ENCODE assay signal across 15 cellular contexts in the genomic region with DNA sequence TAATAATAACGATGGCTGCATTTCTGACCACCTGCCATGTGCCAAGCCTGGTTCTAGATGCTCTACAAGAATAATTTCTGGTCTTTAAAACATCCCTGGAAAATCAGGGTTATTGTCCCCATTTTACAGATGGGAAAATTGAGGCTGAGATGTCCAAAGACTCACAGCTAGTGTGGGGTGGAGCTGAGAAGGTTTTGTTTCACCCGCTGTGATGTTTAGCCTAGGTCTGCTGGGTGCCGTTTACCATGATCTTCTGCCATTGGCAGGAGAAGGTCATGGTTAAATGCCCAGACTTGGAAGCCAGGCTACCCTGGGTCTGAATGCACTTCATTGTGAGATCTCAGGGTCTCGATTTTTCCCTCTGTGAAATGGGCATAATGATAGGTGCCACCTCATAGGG.
"Had no signal": no experiment of that assay in that cellular context is flagged by ENCODE, and none has a peak within 500 bp of the region (broad histone marks: within the 10 kb centered on the region; RNA-seq: fewer than 3 reads in every experiment).

No MANE protein-coding gene starts in this region.

- H3K4me3 Mint-ChIP-seq: activated CD4-positive, alpha-beta memory T cell treated with anti-CD3 and anti-CD28 coated beads, Interleukin-2, amount 10 ng/mL, durations not matched to agents 7 days and 5 days; activated naive CD4-positive, alpha-beta T cell treated with anti-CD3 and anti-CD28 coated beads, Interleukin-2, amount 50 U/mL, for 24 hours; dendritic cell treated with granulocyte-macrophage colony-stimulating factor and Interleukin-4, amounts not matched to agents 40 ng/mL and 50 ng/mL, for 4 days had no signal

- DNase-seq: activated CD4-positive, alpha-beta memory T cell treated with anti-CD3 and anti-CD28 coated beads, Interleukin-2, amount 10 ng/mL, durations not matched to agents 7 days and 5 days; amniotic stem cell; brain microvascular endothelial cell; cerebellar nuclear complex; glutamatergic neuron; pancreas; stimulated activated CD4-positive, alpha-beta T cell treated with anti-CD3 and anti-CD28 coated beads, Interleukin-4, amount 100 ng/mL, for 1 hour; stimulated activated CD8-positive, alpha-beta memory T cell treated with anti-CD3 and anti-CD28 coated beads, Interleukin-4, amount 100 ng/mL, for 48 hours; stomach; T-helper 9 cell; thyroid gland; uterus had no signal

- H3K27ac ChIP-seq: brain microvascular endothelial cell, pancreas, thyroid gland, uterus had no signal

- ATAC-seq: esophagus mucosa, pancreas had no signal

- H3K9me3 Mint-ChIP-seq: activated CD4-positive, alpha-beta memory T cell treated with anti-CD3 and anti-CD28 coated beads, Interleukin-2, amount 10 ng/mL, durations not matched to agents 7 days and 5 days; activated naive CD4-positive, alpha-beta T cell treated with anti-CD3 and anti-CD28 coated beads, Interleukin-2, amount 50 U/mL, for 24 hours; dendritic cell treated with granulocyte-macrophage colony-stimulating factor and Interleukin-4, amounts not matched to agents 40 ng/mL and 50 ng/mL, for 4 days had no signal

- H3K27me3 ChIP-seq: brain microvascular endothelial cell, pancreas, stomach, thyroid gland, uterus had no signal

- H3K4me3 ChIP-seq: pancreas, stomach, thyroid gland, uterus had no signal

- H3K27ac Mint-ChIP-seq: activated CD4-positive, alpha-beta memory T cell treated with anti-CD3 and anti-CD28 coated beads, Interleukin-2, amount 10 ng/mL, durations not matched to agents 7 days and 5 days; activated naive CD4-positive, alpha-beta T cell treated with anti-CD3 and anti-CD28 coated beads, Interleukin-2, amount 50 U/mL, for 24 hours; dendritic cell treated with granulocyte-macrophage colony-stimulating factor and Interleukin-4, amounts not matched to agents 40 ng/mL and 50 ng/mL, for 4 days had no signal

- H3K36me3 Mint-ChIP-seq: activated naive CD4-positive, alpha-beta T cell treated with anti-CD3 and anti-CD28 coated beads, Interleukin-2, amount 50 U/mL, for 24 hours had no signal

- H3K9me3 ChIP-seq: pancreas, stomach, thyroid gland, uterus had no signal

- H3K36me3 ChIP-seq: thyroid gland, uterus had no signal

- H3K27me3 Mint-ChIP-seq: activated CD4-positive, alpha-beta memory T cell treated with anti-CD3 and anti-CD28 coated beads, Interleukin-2, amount 10 ng/mL, durations not matched to agents 7 days and 5 days; activated naive CD4-positive, alpha-beta T cell treated with anti-CD3 and anti-CD28 coated beads, Interleukin-2, amount 50 U/mL, for 24 hours; dendritic cell treated with granulocyte-macrophage colony-stimulating factor and Interleukin-4, amounts not matched to agents 40 ng/mL and 50 ng/mL, for 4 days had no signal
